In the genomic region with DNA sequence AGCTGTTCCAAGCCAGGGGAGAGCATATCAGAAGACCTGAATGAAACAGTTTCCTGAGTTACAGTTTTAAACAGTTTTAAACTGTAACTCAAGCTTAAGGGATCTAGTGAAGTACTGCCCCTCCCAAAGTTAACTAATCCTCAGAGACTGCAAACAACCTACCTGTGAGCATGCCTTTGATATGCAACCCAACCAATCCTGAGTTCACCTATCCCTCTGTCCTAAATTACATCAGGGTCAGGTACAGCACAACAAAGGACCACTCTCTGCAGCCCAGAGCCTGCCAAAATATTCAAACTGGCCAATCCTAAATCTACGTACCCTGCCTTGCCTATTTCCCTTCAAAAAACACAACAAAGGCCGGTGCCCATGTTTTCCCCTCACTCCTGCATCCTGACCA, we compare ENCODE assay signal across 2 cellular contexts.
TF ChIP-seq lines count a peak whose summit lies in the region.

No MANE protein-coding gene starts in this region.

TF ChIP-seq in GM23338, 12 proteins besides CTCF, POLR2A, EP300 and RAD21:
- TF ChIP-seq NANOG (IDR thresholded peaks at IDR 0.05; ENCODE audit: borderline replicate concordance) (no peak), EZH2phosphoT487 (IDR thresholded peaks at IDR 0.05; ENCODE audit: unreplicated experiment) (no peak), POLR2AphosphoS5 (IDR thresholded peaks at IDR 0.05; ENCODE audit: low read depth) (no peak), ZNF462 (CRISPR knock-in tag; IDR thresholded peaks at IDR 0.05) (no peak), REST (IDR thresholded peaks at IDR 0.05; ENCODE audit: unreplicated experiment) (no peak), CREB1 (CRISPR knock-in tag; IDR thresholded peaks at IDR 0.05; ENCODE audit: low read depth) (no peak), JUNB (IDR thresholded peaks at IDR 0.05; ENCODE audit: unreplicated experiment) (no peak), ETS1 (IDR thresholded peaks at IDR 0.05) (no peak), EZH2 (IDR thresholded peaks at IDR 0.05; ENCODE audit: low read depth, unreplicated experiment) (no peak)

TF ChIP-seq in H1, 55 proteins besides CTCF, POLR2A, EP300 and RAD21:
- TF ChIP-seq FOSL1 (IDR thresholded peaks at IDR 0.05; ENCODE audit: insufficient read depth, low read depth, low read length): no peak
- TF ChIP-seq KDM4A (IDR thresholded peaks at IDR 0.05; ENCODE audit: low read depth, low read length, severe bottlenecking): no peak
- TF ChIP-seq YY1 (IDR thresholded peaks at IDR 0.05; ENCODE audit: low read depth, low read length): no peak
- TF ChIP-seq MAFK (IDR thresholded peaks at IDR 0.05; ENCODE audit: low read depth, low read length): no peak
- TF ChIP-seq RXRA (IDR thresholded peaks at IDR 0.05; ENCODE audit: insufficient read depth, low read depth, low read length): no peak
- TF ChIP-seq, protein P1, sequence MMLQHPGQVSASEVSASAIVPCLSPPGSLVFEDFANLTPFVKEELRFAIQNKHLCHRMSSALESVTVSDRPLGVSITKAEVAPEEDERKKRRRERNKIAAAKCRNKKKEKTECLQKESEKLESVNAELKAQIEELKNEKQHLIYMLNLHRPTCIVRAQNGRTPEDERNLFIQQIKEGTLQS (IDR thresholded peaks at IDR 0.05; ENCODE audit: insufficient read depth, low read depth, low read length): no peak
- TF ChIP-seq EGR1 (IDR thresholded peaks at IDR 0.05; ENCODE audit: borderline replicate concordance, low read depth, low read length): no peak
- no peak for TF ChIP-seq BCL11A (IDR thresholded peaks at IDR 0.05; ENCODE audit: low read depth in 2 of 2, low read length in 2 of 2)
- no peak for TF ChIP-seq BRCA1 (IDR thresholded peaks at IDR 0.05; ENCODE audit: low read depth, low read length)
- no peak for TF ChIP-seq TBP (IDR thresholded peaks at IDR 0.05; ENCODE audit: low read depth, low read length)
- TF ChIP-seq POLR2AphosphoS5 (IDR thresholded peaks at IDR 0.05; ENCODE audit: low read depth, low read length): no peak
- TF ChIP-seq JUND (IDR thresholded peaks at IDR 0.05; ENCODE audit: low read length): no peak
- TF ChIP-seq BACH1 (IDR thresholded peaks at IDR 0.05; ENCODE audit: low read length): no peak
- TF ChIP-seq SIRT6 (IDR thresholded peaks at IDR 0.05; ENCODE audit: low read length): no peak
- TF ChIP-seq NRF1 (IDR thresholded peaks at IDR 0.05; ENCODE audit: low read depth, low read length): no peak
- TF ChIP-seq TCF12 (IDR thresholded peaks at IDR 0.05; ENCODE audit: low read depth, low read length): no peak
- no peak for TF ChIP-seq CBX5 (IDR thresholded peaks at IDR 0.05; ENCODE audit: low read depth, low read length)
- no peak for TF ChIP-seq CHD7 (IDR thresholded peaks at IDR 0.05; ENCODE audit: insufficient replicate concordance, low read length)
